Comparison of ENCODE assay signal across 15 cellular contexts in genomic region chr11:44535201-44535980, GRCh38. TPM values are rescaled to one million over a fixed set of nuclear protein-coding genes. Genes with fewer than 3 reads are reported as not detected.
DNase-seq lines count a peak whose midpoint lies in the region; ATAC-seq lines count a peak whose summit lies in the region.
"Had no signal": no experiment of that assay in that cellular context is flagged by ENCODE, and none has a peak within 500 bp of the region (broad histone marks: within the 10 kb centered on the region; RNA-seq: fewer than 3 reads in every experiment).

No MANE protein-coding gene starts in this region.

- no peaks in the 10 kb centered on the region; the same call in 1 of the 2 replicates for H3K27me3 ChIP-seq in H7 (ENCODE audit: control insufficient read depth, insufficient read depth, low read length)
- H3K27me3 ChIP-seq in neuronal stem cell (ENCODE audit: control insufficient read depth in 3 of 3, insufficient read depth in 3 of 3, low read depth in 1 of 3, low read length in 3 of 3) = no peaks in the 10 kb centered on the region

- H3K4me2 ChIP-seq in neuronal stem cell (ENCODE audit: insufficient read depth, low read length, poor library complexity, severe bottlenecking) = no peak overlapping the region

- H3K4ac ChIP-seq in neuronal stem cell (ENCODE audit: low read length) = no peak overlapping the region

- no peak overlapping the region for H2AK5ac ChIP-seq in neuronal stem cell (ENCODE audit: low read depth, low read length)

- ATAC-seq in GM18861 (IDR thresholded peaks at IDR 0.05; ENCODE audit: unreplicated experiment) = no peak
- ATAC-seq: CD8-positive, alpha-beta T cell; HCT116 had no signal

- H3K36me3 ChIP-seq in H7 (replicated peaks; ENCODE audit: control insufficient read depth, insufficient read depth, low read length) (no peaks in the 10 kb centered on the region), neuronal stem cell (replicated peaks in 1 of 2; ENCODE audit: control insufficient read depth in 2 of 2, insufficient read depth in 2 of 2, low read length in 2 of 2) (no peaks in the 10 kb centered on the region)

- peaks cover 0 to 7% of the 10 kb centered on the region in 2 donors for H3K4me1 ChIP-seq in neuronal stem cell (ENCODE audit: control insufficient read depth in 2 of 2, insufficient read depth in 1 of 2, low read depth in 1 of 2, low read length in 2 of 2)

- H3K9ac ChIP-seq in neuronal stem cell (ENCODE audit: low read depth, low read length, poor library complexity) = peak overlapping the region; percentile 24

- no peak overlapping the region for H2BK12ac ChIP-seq in neuronal stem cell (ENCODE audit: low read length)

- H3K9me3 ChIP-seq in neuronal stem cell (replicated peaks in 1 of 2; ENCODE audit: control insufficient read depth in 2 of 2, insufficient read depth in 1 of 2, low read depth in 1 of 2, low read length in 2 of 2) = no peaks in the 10 kb centered on the region

- H3K4me3 ChIP-seq in H7 (ENCODE audit: insufficient read depth, low read depth, low read length) (no peak overlapping the region), neuronal stem cell (ENCODE audit: low read length in 2 of 2) (no peak overlapping the region)

- WGBS in neuronal stem cell (ENCODE audit: extremely low coverage in 2 of 2, insufficient read length in 2 of 2, insufficient replicate concordance in 1 of 2), 2 donors = no CpG with 5 or more reads among the region's 16 CpGs

- H3K27ac ChIP-seq in neuronal stem cell (replicated peaks; ENCODE audit: low read length) = no peak overlapping the region
- H3K27ac ChIP-seq: HL-60 had no signal

- no peak overlapping the region for H3K23ac ChIP-seq in neuronal stem cell (ENCODE audit: low read depth, low read length, poor library complexity)

- H3K14ac ChIP-seq in neuronal stem cell (ENCODE audit: low read length) = no peak overlapping the region

- H2AFZ ChIP-seq in neuronal stem cell (ENCODE audit: low read length) = no peak overlapping the region

- H4K8ac ChIP-seq in neuronal stem cell (ENCODE audit: low read depth, low read length) = no peak overlapping the region

- no peaks in the 10 kb centered on the region for H3K79me1 ChIP-seq in neuronal stem cell (ENCODE audit: low read depth, low read length)

- H4K91ac ChIP-seq in neuronal stem cell (ENCODE audit: low read depth, low read length, poor library complexity) = no peak overlapping the region

- peak overlapping the region; percentile 37 for H2BK15ac ChIP-seq in neuronal stem cell (ENCODE audit: low read length)

- H2BK120ac ChIP-seq in neuronal stem cell (ENCODE audit: low read depth, low read length) = no peak overlapping the region

- peak overlapping the region; percentile 62 for H3K18ac ChIP-seq in neuronal stem cell (ENCODE audit: low read length)

- DNase-seq in ELF-1 (ENCODE audit: low read depth, low spot score) (peak; percentile 69), H7 (peak; percentile 41), cerebellar cortex (ENCODE audit: low spot score) (peak; percentile 19), neuronal stem cell (ENCODE audit: low spot score) (no peak)
- no peak for DNase-seq in activated naive CD4-positive, alpha-beta T cell (lab: John Stamatoyannopoulos, UW)
- DNase-seq in activated naive CD4-positive, alpha-beta T cell treated with Interleukin-2 at 50 U/mL for 16 hours = no peak
- DNase-seq: CD8-positive, alpha-beta T cell; COR-L47; DMS153; DMS79 treated with DMSO at 0.1 percent for 48 hours; EL; GF-D8 had no signal

- no peak overlapping the region for H2BK5ac ChIP-seq in neuronal stem cell (ENCODE audit: low read length)

RNA-seq across cellular contexts. Expression of gene CD82, which starts 30.1 kb away (rescaled TPM):
- 1.3 and 2.5 TPM in 2 replicates for total RNA-seq in H7 (2014; rRNA removed; shearing (Covaris generic))
- polyA plus RNA-seq in neuronal stem cell (2013, experiment 1 of 2) = 51.9 TPM
- 51.1 TPM for polyA plus RNA-seq in neuronal stem cell (2013, experiment 2 of 2)

Comparison
In these comparisons a context has a peak if more than half of its experiments do, and no peak if none do; other contexts are left out.
1. DNase-seq: peak in ELF-1 (single experiment), H7 (single experiment) and cerebellar cortex (single experiment); none in neuronal stem cell (single experiment), activated naive CD4-positive, alpha-beta T cell (0 of 4) and activated naive CD4-positive, alpha-beta T cell treated with Interleukin-2 at 50 U/mL for 16 hours (single experiment).